14 cellular contexts compared by ENCODE assay signal in the genomic region with DNA sequence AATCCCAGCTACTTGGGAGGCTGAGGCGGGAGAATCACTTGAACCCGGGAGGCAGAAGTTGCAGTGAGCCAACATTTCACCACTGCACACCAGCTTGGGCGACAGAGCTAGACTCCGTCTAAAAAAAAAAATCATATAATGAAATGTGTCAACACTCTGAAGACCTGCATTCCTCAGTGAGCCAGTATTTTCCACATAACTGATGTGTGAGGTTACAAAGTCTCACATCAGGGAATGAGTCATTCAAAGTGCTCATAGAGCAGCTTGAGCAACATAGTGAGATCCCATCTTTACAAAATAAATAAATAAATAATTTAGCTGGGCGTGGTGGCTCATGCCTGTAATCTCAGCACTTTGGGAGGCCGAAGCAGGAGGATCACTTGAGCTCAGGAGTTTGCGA.
A peak's percentile ranks its signal among the peaks of the same experiment; 100 is the strongest.
DNase-seq lines count a peak whose midpoint lies in the region; ATAC-seq and TF ChIP-seq lines count a peak whose summit lies in the region.
"Had no signal": no experiment of that assay in that cellular context is flagged by ENCODE, and none has a peak within 500 bp of the region (broad histone marks: within the 10 kb centered on the region; RNA-seq: fewer than 3 reads in every experiment).

No MANE protein-coding gene starts in this region.

- CTCF ChIA-PET in Caco-2 (lab: Charles Lee): no interaction called here

- ATAC-seq in left colon (peak; percentile 76), HG03280 (IDR thresholded peaks at IDR 0.05; ENCODE audit: unreplicated experiment) (no peak)
- ATAC-seq: left ventricle myocardium superior had no signal

- H3K4me1 ChIP-seq in Caco-2: peaks cover 8% of the 10 kb centered on the region

- no peaks in the 10 kb centered on the region for H3K36me3 Mint-ChIP-seq in Caco-2 (ENCODE audit: insufficient read depth, unreplicated experiment)
- H3K36me3 Mint-ChIP-seq in activated T-helper 1 cell treated with anti-CD3 and anti-CD28 coated beads, Interleukin-12 subunit alpha, Interleukin-12 subunit beta, Interleukin-2, Interleukin-4 antibody, amounts not matched to agents 30 ng/mL and 10 ng/mL and 1 ng/mL, durations not matched to agents 14 hours and 24 hours and 36 hours (ENCODE audit: low read depth): no peaks in the 10 kb centered on the region
- H3K36me3 Mint-ChIP-seq: type B pancreatic cell had no signal

- no peaks in the 10 kb centered on the region for H3K27me3 ChIP-seq in Caco-2 (replicated peaks; ENCODE audit: control insufficient read depth, insufficient read depth, low read length)
- H3K27me3 ChIP-seq: pancreas had no signal

- BruUV-seq in Caco-2 (replicated peaks; lab: Mats Ljungman, UMichigan): no TSS peak

- H3K4me3 Mint-ChIP-seq in Caco-2 (ENCODE audit: unreplicated experiment): no peak overlapping the region
- no peak overlapping the region for H3K4me3 Mint-ChIP-seq in activated T-helper 1 cell treated with anti-CD3 and anti-CD28 coated beads, Interleukin-12 subunit alpha, Interleukin-12 subunit beta, Interleukin-2, Interleukin-4 antibody, amounts not matched to agents 30 ng/mL and 10 ng/mL and 1 ng/mL, durations not matched to agents 14 hours and 24 hours and 36 hours
- H3K4me3 Mint-ChIP-seq: type B pancreatic cell had no signal

- no peaks in the 10 kb centered on the region for H3K4me1 Mint-ChIP-seq in Caco-2 (ENCODE audit: low read depth, unreplicated experiment)
- peaks cover 6% of the 10 kb centered on the region for H3K4me1 Mint-ChIP-seq in activated T-helper 1 cell treated with anti-CD3 and anti-CD28 coated beads, Interleukin-12 subunit alpha, Interleukin-12 subunit beta, Interleukin-2, Interleukin-4 antibody, amounts not matched to agents 30 ng/mL and 10 ng/mL and 1 ng/mL, durations not matched to agents 14 hours and 24 hours and 36 hours (ENCODE audit: low read depth)

- in situ Hi-C loops in astrocyte of the spinal cord (cut with HindIII; ENCODE audit: low sequenced_read_pairs): no loop called here

- H3K27me3 Mint-ChIP-seq in Caco-2 (ENCODE audit: insufficient read depth, unreplicated experiment): no peaks in the 10 kb centered on the region
- peaks cover 13% of the 10 kb centered on the region for H3K27me3 Mint-ChIP-seq in activated T-helper 1 cell treated with anti-CD3 and anti-CD28 coated beads, Interleukin-12 subunit alpha, Interleukin-12 subunit beta, Interleukin-2, Interleukin-4 antibody, amounts not matched to agents 30 ng/mL and 10 ng/mL and 1 ng/mL, durations not matched to agents 14 hours and 24 hours and 36 hours (ENCODE audit: insufficient read depth)

- no peak for TF ChIP-seq CTCF in Caco-2 (IDR thresholded peaks at IDR 0.05; ENCODE audit: insufficient read depth in 1 of 2, low read depth in 1 of 2, low read length in 1 of 2, severe bottlenecking in 1 of 2, unreplicated experiment in 1 of 2)
- TF ChIP-seq CTCF in astrocyte of the spinal cord (IDR thresholded peaks at IDR 0.05; ENCODE audit: low read depth, low read length): no peak

- H3K4me3 ChIP-seq in Caco-2 (ENCODE audit: low read depth, low read length) (no peak overlapping the region), astrocyte of the spinal cord (ENCODE audit: low read depth, low read length) (no peak overlapping the region)
- H3K4me3 ChIP-seq: pancreas had no signal

- H3K27ac Mint-ChIP-seq in Caco-2 (ENCODE audit: unreplicated experiment): no peak overlapping the region
- no peak overlapping the region for H3K27ac Mint-ChIP-seq in activated T-helper 1 cell treated with anti-CD3 and anti-CD28 coated beads, Interleukin-12 subunit alpha, Interleukin-12 subunit beta, Interleukin-2, Interleukin-4 antibody, amounts not matched to agents 30 ng/mL and 10 ng/mL and 1 ng/mL, durations not matched to agents 14 hours and 24 hours and 36 hours
- H3K27ac Mint-ChIP-seq: type B pancreatic cell had no signal

- intact Hi-C loops in Caco-2 (cut with micrococcal nuclease; ENCODE audit: unreplicated experiment) (no loop called here), left colon (cut with DNase I, micrococcal nuclease) (no loop called here)
- intact Hi-C loops in activated T-helper 1 cell treated with anti-CD3 and anti-CD28 coated beads, Interleukin-12 subunit alpha, Interleukin-12 subunit beta, Interleukin-2, Interleukin-4 antibody, amounts not matched to agents 30 ng/mL and 10 ng/mL and 1 ng/mL, durations not matched to agents 14 hours and 24 hours and 36 hours (cut with micrococcal nuclease): loop anchor here (1.0 kb wide), 3 partner anchors 37 to 220 kb away; no protein-coding TSS in a partner anchor

- H3K36me3 ChIP-seq in Caco-2 (ENCODE audit: control insufficient read depth, insufficient read depth, low read length): no peaks in the 10 kb centered on the region
- H3K36me3 ChIP-seq: pancreas had no signal

- H3K9me3 ChIP-seq in Caco-2: no peaks in the 10 kb centered on the region
- H3K9me3 ChIP-seq: pancreas had no signal

- DNase-seq in Caco-2 (peak; percentile 36 to 47), HS-5 (ENCODE audit: low read depth) (peak; percentile 60), astrocyte of the spinal cord (ENCODE audit: low read depth, low spot score) (peak; percentile 46), left colon (no peak), NCI-H2227 (lab: John Stamatoyannopoulos, UW; ENCODE audit: unreplicated experiment) (no peak), DMS 273 treated with DMSO at 0.1 percent for 48 hours (lab: John Stamatoyannopoulos, UW) (no peak)
- DNase-seq in activated T-helper 1 cell treated with anti-CD3 and anti-CD28 coated beads, Interleukin-12 subunit alpha, Interleukin-12 subunit beta, Interleukin-2, Interleukin-4 antibody, amounts not matched to agents 30 ng/mL and 10 ng/mL and 1 ng/mL, durations not matched to agents 14 hours and 24 hours and 36 hours (ENCODE audit: low spot score): no peak
- DNase-seq: activated gamma-delta T cell; effector memory CD4-positive, alpha-beta T cell; left ventricle myocardium superior; NCI-H1048; pancreas had no signal

- no peaks in the 10 kb centered on the region for H3K9me3 Mint-ChIP-seq in Caco-2 (ENCODE audit: unreplicated experiment)
- H3K9me3 Mint-ChIP-seq in activated T-helper 1 cell treated with anti-CD3 and anti-CD28 coated beads, Interleukin-12 subunit alpha, Interleukin-12 subunit beta, Interleukin-2, Interleukin-4 antibody, amounts not matched to agents 30 ng/mL and 10 ng/mL and 1 ng/mL, durations not matched to agents 14 hours and 24 hours and 36 hours: no peaks in the 10 kb centered on the region
- H3K9me3 Mint-ChIP-seq: type B pancreatic cell had no signal

- POLR2A ChIA-PET in Caco-2 (lab: Charles Lee): no interaction called here

Comparison
In these comparisons a context has a peak if more than half of its experiments do, and no peak if none do; other contexts are left out.
1. DNase-seq: peak in Caco-2 (2 of 2), HS-5 (single experiment) and astrocyte of the spinal cord (single experiment); none in left colon (0 of 2), NCI-H2227 (single experiment), activated T-helper 1 cell treated with anti-CD3 and anti-CD28 coated beads, Interleukin-12 subunit alpha, Interleukin-12 subunit beta, Interleukin-2, Interleukin-4 antibody, amounts not matched to agents 30 ng/mL and 10 ng/mL and 1 ng/mL, durations not matched to agents 14 hours and 24 hours and 36 hours (single experiment) and DMS 273 treated with DMSO at 0.1 percent for 48 hours (single experiment).